In the genomic region with DNA sequence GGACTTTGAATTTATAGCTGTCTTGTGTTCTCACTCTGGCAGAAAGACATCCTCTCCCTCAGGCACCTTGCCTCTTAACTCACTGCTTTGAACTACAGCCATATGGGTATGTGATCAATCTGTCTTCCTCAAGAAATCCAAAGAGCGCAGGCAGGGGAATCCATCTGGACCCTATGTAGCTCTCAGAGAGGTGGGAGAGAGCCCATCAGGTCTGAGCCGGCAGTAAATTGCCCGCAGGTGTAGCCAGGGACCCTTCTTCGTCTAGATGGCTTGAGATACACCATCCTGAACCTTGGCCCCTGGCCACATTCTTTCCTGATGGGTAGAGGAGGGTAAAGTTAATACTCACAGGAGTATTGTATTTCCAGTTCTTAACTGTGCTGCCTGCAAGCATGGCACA, we compare ENCODE assay signal across 25 cellular contexts.
"Had no signal": no experiment of that assay in that cellular context is flagged by ENCODE, and none has a peak within 500 bp of the region (broad histone marks: within the 10 kb centered on the region; RNA-seq: fewer than 3 reads in every experiment).

No MANE protein-coding gene starts in this region.

- H3K9me3 Mint-ChIP-seq: activated B cell treated with CpG ODN at 0.5 μM for 24 hours had no signal

- H3K27me3 ChIP-seq: body of pancreas, right atrium auricular region, spleen, tibial nerve had no signal

- H3K79me2 ChIP-seq: parathyroid adenoma had no signal

- H3K9ac ChIP-seq: parathyroid adenoma had no signal

- DNase-seq: activated B cell treated with CpG ODN at 0.5 μM for 24 hours; activated CD4-positive, alpha-beta T cell treated with anti-CD3 and anti-CD28 coated beads for 36 hours; activated CD4-positive, alpha-beta T cell treated with anti-CD3 and anti-CD28 coated beads, Interleukin-2, amount 50 U/mL, for 4 hours; activated effector memory CD4-positive, alpha-beta T cell treated with Interleukin-2 at 50 U/mL for 16 hours; activated naive CD4-positive, alpha-beta T cell treated with Interleukin-2 at 50 U/mL for 16 hours; activated T-cell treated with anti-CD3 and anti-CD28 coated beads for 4 hours; activated T-cell treated with anti-CD3 and anti-CD28 coated beads, Interleukin-2, amount 50 U/mL, for 72 hours; aorta; body of pancreas; dermis blood vessel endothelial cell; effector CD4-positive, alpha-beta T cell; esophagus squamous epithelium; foreskin melanocyte; left ventricle myocardium superior; midbrain; naive thymus-derived CD4-positive, alpha-beta T cell; occipital lobe; spleen; stimulated activated naive CD4-positive, alpha-beta T cell treated with Interleukin-2 at 50 U/mL for 16 hours; T-helper 2 cell had no signal

- H3K36me3 Mint-ChIP-seq: activated naive CD8-positive, alpha-beta T cell; naive thymus-derived CD4-positive, alpha-beta T cell had no signal

- H3K27ac ChIP-seq: esophagus squamous epithelium, parathyroid adenoma, right atrium auricular region, spleen, tibial nerve had no signal

- H3K9me3 ChIP-seq: body of pancreas, esophagus squamous epithelium had no signal

- H3K36me3 ChIP-seq: esophagus squamous epithelium, right atrium auricular region, spleen, tibial nerve had no signal

- H3K27me3 Mint-ChIP-seq: activated B cell treated with CpG ODN at 0.5 μM for 24 hours; activated CD4-positive, alpha-beta T cell treated with anti-CD3 and anti-CD28 coated beads for 36 hours; activated naive CD8-positive, alpha-beta T cell had no signal

- H3K4me3 Mint-ChIP-seq: activated B cell treated with CpG ODN at 0.5 μM for 24 hours; activated CD4-positive, alpha-beta T cell treated with anti-CD3 and anti-CD28 coated beads for 36 hours; activated naive CD8-positive, alpha-beta T cell; activated T-cell treated with anti-CD3 and anti-CD28 coated beads, Interleukin-2, amount 50 U/mL, for 72 hours; naive thymus-derived CD4-positive, alpha-beta T cell; neural crest cell had no signal

- H3K4me3 ChIP-seq: body of pancreas, esophagus squamous epithelium, right atrium auricular region, spleen, tibial nerve had no signal

- H2AFZ ChIP-seq: parathyroid adenoma had no signal

- H3K4me1 Mint-ChIP-seq: activated B cell treated with CpG ODN at 0.5 μM for 24 hours; activated CD4-positive, alpha-beta T cell treated with anti-CD3 and anti-CD28 coated beads for 36 hours; naive thymus-derived CD4-positive, alpha-beta T cell had no signal

- H3K27ac Mint-ChIP-seq: activated B cell treated with CpG ODN at 0.5 μM for 24 hours; activated CD4-positive, alpha-beta T cell treated with anti-CD3 and anti-CD28 coated beads for 36 hours; activated naive CD8-positive, alpha-beta T cell; activated T-cell treated with anti-CD3 and anti-CD28 coated beads, Interleukin-2, amount 50 U/mL, for 72 hours; naive thymus-derived CD4-positive, alpha-beta T cell had no signal

- H3K4me1 ChIP-seq: parathyroid adenoma, right atrium auricular region, spleen, tibial nerve had no signal
